8 cellular contexts compared by ENCODE assay signal in the genomic region with DNA sequence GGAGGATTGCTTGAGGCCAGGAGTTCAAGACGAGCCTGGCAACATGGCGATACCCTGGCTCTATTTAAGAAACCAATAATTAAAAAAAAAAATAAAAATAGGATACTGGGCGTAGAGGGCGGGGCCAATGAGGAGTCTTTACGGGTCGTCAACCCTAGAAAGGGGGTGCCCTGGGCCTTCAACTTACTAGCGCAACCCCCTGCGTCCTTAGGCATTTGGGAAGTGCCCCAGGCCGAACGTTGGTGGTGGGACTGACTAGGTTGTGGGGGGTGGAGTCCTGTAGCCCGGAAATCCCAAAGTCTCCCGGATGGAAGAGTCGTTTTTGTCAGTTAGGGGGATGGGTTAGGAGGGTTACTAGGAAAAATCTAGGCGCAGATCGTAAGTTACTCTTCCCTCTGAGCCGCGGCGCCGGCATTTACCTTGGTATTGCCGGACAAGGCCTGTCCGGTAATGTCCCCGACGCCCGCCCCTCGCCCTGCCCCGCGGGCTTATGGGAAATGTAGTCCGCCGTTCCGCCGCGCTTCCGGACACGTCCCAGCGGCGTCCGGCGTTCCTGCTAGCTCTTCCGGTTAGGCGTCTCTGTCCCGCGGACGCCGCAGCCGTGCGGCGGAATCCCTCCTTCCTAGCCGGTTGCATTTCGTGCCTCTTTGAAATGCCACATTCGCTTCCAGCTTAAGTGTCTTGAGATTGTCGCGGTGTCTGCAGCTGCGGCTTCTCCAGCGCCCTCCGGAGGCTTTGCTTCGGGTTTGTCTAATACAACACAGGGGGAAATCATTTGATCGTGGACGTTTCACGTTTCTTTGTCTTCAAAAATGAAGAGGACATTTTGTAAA. TPM values are rescaled to one million over a fixed set of nuclear protein-coding genes. Genes with fewer than 3 reads are reported as not detected.
DNase-seq lines count a peak whose midpoint lies in the region; ATAC-seq, FAIRE-seq and TF ChIP-seq lines count a peak whose summit lies in the region.

No MANE protein-coding gene starts in this region.

- H3K27ac ChIP-seq in adipose tissue (ENCODE audit: low read depth, low read length) (peak overlapping the region; percentile 82), heart right ventricle (peak overlapping the region; percentile 92 to 99 (median 96))

- 1% methylated on average over 58 to 59 of the region's 59 CpGs for WGBS in adipose tissue, 3 donors
- WGBS in heart right ventricle, 2 donors = 1 to 2% methylated on average over 59 of the region's 59 CpGs

- DNase-seq in GM12892 (ENCODE audit: insufficient read length) = peak; percentile 51
- DNase-seq in NCI-H1417 (lab: John Stamatoyannopoulos, UW) = peak; percentile 85 to 91 (median 88)
- peak; percentile 94 for DNase-seq in SW480 (ENCODE audit: low spot score)
- peak; percentile 91 to 93 for DNase-seq in heart right ventricle
- peak; percentile 97 for DNase-seq in posterior vena cava (ENCODE audit: low spot score)
- DNase-seq in ureter (ENCODE audit: low spot score) = peak; percentile 95

- H3K4me1 ChIP-seq in heart right ventricle = peaks cover 4 to 48% (median 40%) of the 10 kb centered on the region in 9 donors

- peak in 8 of 9 donors; percentile 5 to 52 (median 36) for TF ChIP-seq CTCF in heart right ventricle (IDR thresholded peaks at IDR 0.05)

- H3K27me3 ChIP-seq in heart right ventricle = no peaks in the 10 kb centered on the region

- FAIRE-seq in GM12892 (lab: Jason Lieb, UNC) = peak; percentile 92

- ATAC-seq in HG02798 (IDR thresholded peaks at IDR 0.05; ENCODE audit: poor library complexity, unreplicated experiment) (peak; percentile 78), heart right ventricle (peak; percentile 90 to 95 (median 92))

- H3K9me3 ChIP-seq in heart right ventricle = no peaks in the 10 kb centered on the region

- peak overlapping the region; percentile 58 to 84 (median 76) for H3K4me3 ChIP-seq in heart right ventricle

- peak; percentile 98 for TF ChIP-seq POLR2A in GM12892 (IDR thresholded peaks at IDR 0.05; ENCODE audit: low read depth, low read length)

- intact Hi-C loops in heart right ventricle (cut with DNase I) = loop anchor here in 7 of 10 donors (2.0 to 10.0 kb wide), 5 partner anchors 85 to 1293 kb away; a partner anchor contains a TSS
- intact Hi-C loops in posterior vena cava (cut with DNase I) = no loop called here

- H3K36me3 ChIP-seq in heart right ventricle = no peaks in the 10 kb centered on the region

RNA-seq across cellular contexts. Expression of a gene that starts 1.3 kb away (rescaled TPM):
- polyA plus RNA-seq in GM12892 (2012; ENCODE audit: missing spikeins) = 16.5 TPM
- 10 to 100 TPM in 2 of 3 donors, 1 to 10 TPM in 1; 6.1 to 18.9 (median 14.6) TPM for polyA plus RNA-seq in adipose tissue
- 10 to 100 TPM; 60.0 to 93.3 (median 72.8) TPM for total RNA-seq in heart right ventricle
- polyA plus RNA-seq in heart right ventricle = 10 to 100 TPM; 14.6 to 25.6 TPM
- total RNA-seq in posterior vena cava = 10 to 100 TPM; 13.6 to 18.1 TPM
- 24.8 TPM for total RNA-seq in ureter

Comparison
In these comparisons a context has a peak if more than half of its experiments do, and no peak if none do; other contexts are left out.
1. Peak in every context shown above with its lines: DNase-seq, ATAC-seq, H3K4me3 ChIP-seq and H3K27ac ChIP-seq.
2. intact Hi-C loops: an anchor here in heart right ventricle (2.0 to 10.0 kb wide); none called in posterior vena cava.